In genomic region chr7:74306737-74307469, GRCh38 we compare ENCODE assay signal across 8 cellular contexts. TPM values are rescaled to one million over a fixed set of nuclear protein-coding genes. Genes with fewer than 3 reads are reported as not detected.
A peak's percentile ranks its signal among the peaks of the same experiment; 100 is the strongest.
DNase-seq lines count a peak whose midpoint lies in the region; ATAC-seq and TF ChIP-seq lines count a peak whose summit lies in the region.

No MANE protein-coding gene starts in this region.

- DNase-seq in SJSA1 (ENCODE audit: low read depth in 1 of 2, low spot score in 2 of 2), result peak; percentile 74 to 80
- DNase-seq in epithelial cell of proximal tubule (ENCODE audit: low read depth), result no peak
- no peak for DNase-seq in neuronal stem cell (ENCODE audit: low spot score)
- DNase-seq in NCI-H774 (lab: John Stamatoyannopoulos, UW), result no peak
- DNase-seq in DMS79 (lab: John Stamatoyannopoulos, UW), result no peak

- H3K4me1 ChIP-seq in SJSA1 (replicated peaks), result peaks cover 31% of the 10 kb centered on the region
- peaks cover 6 to 13% of the 10 kb centered on the region in 2 donors for H3K4me1 ChIP-seq in neuronal stem cell (ENCODE audit: control insufficient read depth in 2 of 2, insufficient read depth in 1 of 2, low read depth in 1 of 2, low read length in 2 of 2)

- no peak overlapping the region for H3K14ac ChIP-seq in neuronal stem cell (ENCODE audit: low read length)

- TF ChIP-seq CTCF in GM12875 (IDR thresholded peaks at IDR 0.05; ENCODE audit: borderline replicate concordance, insufficient read depth, low read depth, low read length) (no peak), epithelial cell of proximal tubule (conservative IDR thresholded peaks at IDR 0.05; ENCODE audit: low read depth, low read length) (no peak)

- H3K9me3 ChIP-seq in SJSA1 (replicated peaks) (peaks cover 3% of the 10 kb centered on the region; the same call in 1 of the 2 replicates), neuronal stem cell (replicated peaks in 1 of 2; ENCODE audit: control insufficient read depth in 2 of 2, insufficient read depth in 1 of 2, low read depth in 1 of 2, low read length in 2 of 2) (no peaks in the 10 kb centered on the region)

- no peak overlapping the region for H3K4ac ChIP-seq in neuronal stem cell (ENCODE audit: low read length)

- peaks cover 15% of the 10 kb centered on the region for H3K79me1 ChIP-seq in neuronal stem cell (ENCODE audit: low read depth, low read length)

- H2BK15ac ChIP-seq in neuronal stem cell (ENCODE audit: low read length), result peak overlapping the region; percentile 37

- H3K27me3 ChIP-seq in SJSA1 (replicated peaks) (no peaks in the 10 kb centered on the region), neuronal stem cell (ENCODE audit: control insufficient read depth in 3 of 3, insufficient read depth in 3 of 3, low read depth in 1 of 3, low read length in 3 of 3) (no peaks in the 10 kb centered on the region)

- H2AFZ ChIP-seq in neuronal stem cell (ENCODE audit: low read length), result peak overlapping the region; percentile 82

- H2BK120ac ChIP-seq in neuronal stem cell (ENCODE audit: low read depth, low read length), result no peak overlapping the region

- H4K8ac ChIP-seq in neuronal stem cell (ENCODE audit: low read depth, low read length), result no peak overlapping the region

- H3K36me3 ChIP-seq in SJSA1 (peaks cover 3% of the 10 kb centered on the region; the same call in 1 of the 2 replicates), neuronal stem cell (replicated peaks in 1 of 2; ENCODE audit: control insufficient read depth in 2 of 2, insufficient read depth in 2 of 2, low read length in 2 of 2) (peaks cover 0 to 6% of the 10 kb centered on the region in 2 donors)

- peak overlapping the region; percentile 61 for H3K9ac ChIP-seq in neuronal stem cell (ENCODE audit: low read depth, low read length, poor library complexity)

- ATAC-seq in activated CD4-positive, CD25-positive, alpha-beta regulatory T cell treated with anti-CD3 and anti-CD28 coated beads, Interleukin-2, amount 50 U/mL, for 24 hours, result no peak
- ATAC-seq in HG02678 (IDR thresholded peaks at IDR 0.05; ENCODE audit: unreplicated experiment), result no peak

- H3K4me2 ChIP-seq in neuronal stem cell (ENCODE audit: insufficient read depth, low read length, poor library complexity, severe bottlenecking), result no peak overlapping the region

- H3K4me3 ChIP-seq in GM12875 (ENCODE audit: low read depth, low read length) (peak overlapping the region; percentile 19), SJSA1 (peak overlapping the region; percentile 11), epithelial cell of proximal tubule (ENCODE audit: low read depth, low read length) (peak overlapping the region; percentile 2), neuronal stem cell (ENCODE audit: low read length in 2 of 2) (no peak overlapping the region)

- H2BK12ac ChIP-seq in neuronal stem cell (ENCODE audit: low read length), result no peak overlapping the region

- H3K27ac ChIP-seq in SJSA1 (no peak overlapping the region; the same call in 1 of the 2 replicates), neuronal stem cell (replicated peaks; ENCODE audit: low read length) (peak overlapping the region; percentile 19)

- H4K91ac ChIP-seq in neuronal stem cell (ENCODE audit: low read depth, low read length, poor library complexity), result no peak overlapping the region

- H2AK5ac ChIP-seq in neuronal stem cell (ENCODE audit: low read depth, low read length), result peak overlapping the region; percentile 84

- WGBS in neuronal stem cell (ENCODE audit: extremely low coverage in 2 of 2, insufficient read length in 2 of 2, insufficient replicate concordance in 1 of 2), 2 donors, result no CpG with 5 or more reads among the region's 20 CpGs

- peak overlapping the region; percentile 82 for H3K18ac ChIP-seq in neuronal stem cell (ENCODE audit: low read length)

- H2BK5ac ChIP-seq in neuronal stem cell (ENCODE audit: low read length), result no peak overlapping the region

- peak overlapping the region; percentile 89 for H3K23ac ChIP-seq in neuronal stem cell (ENCODE audit: low read depth, low read length, poor library complexity)

RNA-seq across cellular contexts. Expression of gene CLIP2, which starts 17.7 kb away (rescaled TPM):
- 18.3 and 18.8 TPM in 2 replicates for total RNA-seq in SJSA1 (2014; rRNA removed; shearing (Covaris generic))
- total RNA-seq in epithelial cell of proximal tubule, result 20.5 and 34.3 TPM in 2 replicates
- 20.1 TPM for polyA plus RNA-seq in neuronal stem cell (2013, experiment 1 of 2)
- 18.7 TPM for polyA plus RNA-seq in neuronal stem cell (2013, experiment 2 of 2)

RNA-seq across cellular contexts. Expression of gene RFC2, which starts 52.7 kb away (rescaled TPM):
- 58.6 and 77.1 TPM in 2 replicates for total RNA-seq in SJSA1 (2014; rRNA removed; shearing (Covaris generic))
- 49.6 and 85.6 TPM in 2 replicates for total RNA-seq in epithelial cell of proximal tubule
- 48.8 TPM for polyA plus RNA-seq in neuronal stem cell (2013, experiment 1 of 2)
- 48.1 TPM for polyA plus RNA-seq in neuronal stem cell (2013, experiment 2 of 2)

Comparison
In these comparisons a context has a peak if more than half of its experiments do, and no peak if none do; other contexts are left out.
1. H3K4me3 ChIP-seq: peak in GM12875 (single experiment), SJSA1 (single experiment) and epithelial cell of proximal tubule (single experiment); none in neuronal stem cell (0 of 2).
2. DNase-seq: peak in SJSA1 (2 of 2); none in epithelial cell of proximal tubule (single experiment), neuronal stem cell (single experiment), NCI-H774 (single experiment) and DMS79 (single experiment).